ENCODE assay signal across 1 cellular context in the genomic region with DNA sequence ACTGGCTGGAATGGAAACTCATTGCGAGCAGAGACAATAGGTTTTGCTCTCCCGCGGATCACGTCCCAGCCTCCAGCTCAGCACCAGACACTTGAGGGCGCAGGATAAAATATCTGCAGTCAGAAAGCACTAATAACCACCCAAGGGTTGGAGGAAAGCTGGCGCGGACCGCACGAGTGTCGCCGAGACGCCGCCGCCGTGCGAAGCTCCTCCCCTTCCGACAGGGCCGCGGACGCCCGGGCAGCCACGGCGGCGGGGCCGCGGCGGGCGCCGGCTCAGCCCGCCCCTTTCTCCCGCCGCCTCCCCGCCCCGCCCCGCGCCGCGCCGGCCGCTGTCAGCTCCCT.
TF ChIP-seq lines count a peak whose summit lies in the region.

A gene with protein sequence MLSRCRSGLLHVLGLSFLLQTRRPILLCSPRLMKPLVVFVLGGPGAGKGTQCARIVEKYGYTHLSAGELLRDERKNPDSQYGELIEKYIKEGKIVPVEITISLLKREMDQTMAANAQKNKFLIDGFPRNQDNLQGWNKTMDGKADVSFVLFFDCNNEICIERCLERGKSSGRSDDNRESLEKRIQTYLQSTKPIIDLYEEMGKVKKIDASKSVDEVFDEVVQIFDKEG (plus strand): TSS at position 213 of the 344 bp plus-strand sequence. CDS start 156 bp downstream, outside the sequence.

TF ChIP-seq in HepG2, 621 proteins besides CTCF, POLR2A, EP300 and RAD21 (continued from another document and continues in another):
- TF ChIP-seq SP4 (CRISPR knock-in tag; IDR thresholded peaks at IDR 0.05), result peak; percentile 44; the same call in 1 of the 2 replicates
- peak; percentile 33; the same call in 1 of the 2 replicates for TF ChIP-seq DMAP1 (CRISPR knock-in tag; IDR thresholded peaks at IDR 0.05)
- TF ChIP-seq, protein P1, sequence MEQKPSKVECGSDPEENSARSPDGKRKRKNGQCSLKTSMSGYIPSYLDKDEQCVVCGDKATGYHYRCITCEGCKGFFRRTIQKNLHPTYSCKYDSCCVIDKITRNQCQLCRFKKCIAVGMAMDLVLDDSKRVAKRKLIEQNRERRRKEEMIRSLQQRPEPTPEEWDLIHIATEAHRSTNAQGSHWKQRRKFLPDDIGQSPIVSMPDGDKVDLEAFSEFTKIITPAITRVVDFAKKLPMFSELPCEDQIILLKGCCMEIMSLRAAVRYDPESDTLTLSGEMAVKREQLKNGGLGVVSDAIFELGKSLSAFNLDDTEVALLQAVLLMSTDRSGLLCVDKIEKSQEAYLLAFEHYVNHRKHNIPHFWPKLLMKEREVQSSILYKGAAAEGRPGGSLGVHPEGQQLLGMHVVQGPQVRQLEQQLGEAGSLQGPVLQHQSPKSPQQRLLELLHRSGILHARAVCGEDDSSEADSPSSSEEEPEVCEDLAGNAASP (CRISPR knock-in tag; IDR thresholded peaks at IDR 0.05; ENCODE audit: borderline replicate concordance), result no peak
- TF ChIP-seq, protein P2, sequence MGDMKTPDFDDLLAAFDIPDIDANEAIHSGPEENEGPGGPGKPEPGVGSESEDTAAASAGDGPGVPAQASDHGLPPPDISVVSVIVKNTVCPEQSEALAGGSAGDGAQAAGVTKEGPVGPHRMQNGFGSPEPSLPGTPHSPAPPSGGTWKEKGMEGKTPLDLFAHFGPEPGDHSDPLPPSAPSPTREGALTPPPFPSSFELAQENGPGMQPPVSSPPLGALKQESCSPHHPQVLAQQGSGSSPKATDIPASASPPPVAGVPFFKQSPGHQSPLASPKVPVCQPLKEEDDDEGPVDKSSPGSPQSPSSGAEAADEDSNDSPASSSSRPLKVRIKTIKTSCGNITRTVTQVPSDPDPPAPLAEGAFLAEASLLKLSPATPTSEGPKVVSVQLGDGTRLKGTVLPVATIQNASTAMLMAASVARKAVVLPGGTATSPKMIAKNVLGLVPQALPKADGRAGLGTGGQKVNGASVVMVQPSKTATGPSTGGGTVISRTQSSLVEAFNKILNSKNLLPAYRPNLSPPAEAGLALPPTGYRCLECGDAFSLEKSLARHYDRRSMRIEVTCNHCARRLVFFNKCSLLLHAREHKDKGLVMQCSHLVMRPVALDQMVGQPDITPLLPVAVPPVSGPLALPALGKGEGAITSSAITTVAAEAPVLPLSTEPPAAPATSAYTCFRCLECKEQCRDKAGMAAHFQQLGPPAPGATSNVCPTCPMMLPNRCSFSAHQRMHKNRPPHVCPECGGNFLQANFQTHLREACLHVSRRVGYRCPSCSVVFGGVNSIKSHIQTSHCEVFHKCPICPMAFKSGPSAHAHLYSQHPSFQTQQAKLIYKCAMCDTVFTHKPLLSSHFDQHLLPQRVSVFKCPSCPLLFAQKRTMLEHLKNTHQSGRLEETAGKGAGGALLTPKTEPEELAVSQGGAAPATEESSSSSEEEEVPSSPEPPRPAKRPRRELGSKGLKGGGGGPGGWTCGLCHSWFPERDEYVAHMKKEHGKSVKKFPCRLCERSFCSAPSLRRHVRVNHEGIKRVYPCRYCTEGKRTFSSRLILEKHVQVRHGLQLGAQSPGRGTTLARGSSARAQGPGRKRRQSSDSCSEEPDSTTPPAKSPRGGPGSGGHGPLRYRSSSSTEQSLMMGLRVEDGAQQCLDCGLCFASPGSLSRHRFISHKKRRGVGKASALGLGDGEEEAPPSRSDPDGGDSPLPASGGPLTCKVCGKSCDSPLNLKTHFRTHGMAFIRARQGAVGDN (CRISPR knock-in tag; IDR thresholded peaks at IDR 0.05), result 0 out of 2 replicates have a peak, but pooled peaks have one; percentile 8
- peak; percentile 57; the same call in 1 of the 2 replicates for TF ChIP-seq ZNF619 (CRISPR knock-in tag; IDR thresholded peaks at IDR 0.05)
- TF ChIP-seq ZBED4 (CRISPR knock-in tag; IDR thresholded peaks at IDR 0.05; ENCODE audit: borderline replicate concordance), result no peak; the same call in 1 of the 2 replicates
- no peak for TF ChIP-seq ZNF891 (CRISPR knock-in tag; IDR thresholded peaks at IDR 0.05)
- TF ChIP-seq SNAI1 (CRISPR knock-in tag; IDR thresholded peaks at IDR 0.05; ENCODE audit: borderline replicate concordance), result no peak
- TF ChIP-seq MEF2D (CRISPR knock-in tag; IDR thresholded peaks at IDR 0.05), result no peak
- TF ChIP-seq ZSCAN21 (CRISPR knock-in tag; IDR thresholded peaks at IDR 0.05; ENCODE audit: borderline replicate concordance), result no peak
- 0 out of 2 replicates have a peak, but pooled peaks have one; percentile 48 for TF ChIP-seq ZNF644 (CRISPR knock-in tag; IDR thresholded peaks at IDR 0.05; ENCODE audit: low read depth)
- no peak for TF ChIP-seq MTF2 (CRISPR knock-in tag; IDR thresholded peaks at IDR 0.05; ENCODE audit: borderline replicate concordance)
- 0 out of 2 replicates have a peak, but pooled peaks have one; percentile 5 for TF ChIP-seq BRD4 (CRISPR knock-in tag; IDR thresholded peaks at IDR 0.05)
- 0 out of 2 replicates have a peak, but pooled peaks have one; percentile 47 for TF ChIP-seq GATAD2A (CRISPR knock-in tag; IDR thresholded peaks at IDR 0.05)
- peak; percentile 59; the same call in 1 of the 2 replicates for TF ChIP-seq SIN3A (IDR thresholded peaks at IDR 0.05; ENCODE audit: borderline replicate concordance, low read depth, low read length)
- TF ChIP-seq KAT7 (CRISPR knock-in tag; IDR thresholded peaks at IDR 0.05; ENCODE audit: borderline replicate concordance), result no peak; the same call in 1 of the 2 replicates
- TF ChIP-seq ZNF350 (CRISPR knock-in tag; IDR thresholded peaks at IDR 0.05; ENCODE audit: borderline replicate concordance, low read depth), result 0 out of 2 replicates have a peak, but pooled peaks have one; percentile 67
- no peak for TF ChIP-seq TSC22D2 (CRISPR knock-in tag; IDR thresholded peaks at IDR 0.05; ENCODE audit: borderline replicate concordance)
- no peak for TF ChIP-seq ZNF609 (CRISPR knock-in tag; IDR thresholded peaks at IDR 0.05; ENCODE audit: borderline replicate concordance)
- TF ChIP-seq, protein P3, sequence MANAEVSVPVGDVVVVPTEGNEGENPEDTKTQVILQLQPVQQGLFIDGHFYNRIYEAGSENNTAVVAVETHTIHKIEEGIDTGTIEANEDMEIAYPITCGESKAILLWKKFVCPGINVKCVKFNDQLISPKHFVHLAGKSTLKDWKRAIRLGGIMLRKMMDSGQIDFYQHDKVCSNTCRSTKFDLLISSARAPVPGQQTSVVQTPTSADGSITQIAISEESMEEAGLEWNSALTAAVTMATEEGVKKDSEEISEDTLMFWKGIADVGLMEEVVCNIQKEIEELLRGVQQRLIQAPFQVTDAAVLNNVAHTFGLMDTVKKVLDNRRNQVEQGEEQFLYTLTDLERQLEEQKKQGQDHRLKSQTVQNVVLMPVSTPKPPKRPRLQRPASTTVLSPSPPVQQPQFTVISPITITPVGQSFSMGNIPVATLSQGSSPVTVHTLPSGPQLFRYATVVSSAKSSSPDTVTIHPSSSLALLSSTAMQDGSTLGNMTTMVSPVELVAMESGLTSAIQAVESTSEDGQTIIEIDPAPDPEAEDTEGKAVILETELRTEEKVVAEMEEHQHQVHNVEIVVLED (CRISPR knock-in tag; IDR thresholded peaks at IDR 0.05; ENCODE audit: borderline replicate concordance), result 0 out of 2 replicates have a peak, but pooled peaks have one; percentile 33
- peak; percentile 77 for TF ChIP-seq KDM2A (CRISPR knock-in tag; IDR thresholded peaks at IDR 0.05; ENCODE audit: borderline replicate concordance, low read depth)
- peak; percentile 12 for TF ChIP-seq SKI (IDR thresholded peaks at IDR 0.05; ENCODE audit: partially characterized antibody)
- no peak for TF ChIP-seq ZNF33B (CRISPR knock-in tag; IDR thresholded peaks at IDR 0.05)
- no peak for TF ChIP-seq NFE2 (CRISPR knock-in tag; IDR thresholded peaks at IDR 0.05)
- no peak; the same call in 1 of the 2 replicates for TF ChIP-seq FLYWCH1 (CRISPR knock-in tag; IDR thresholded peaks at IDR 0.05)
- peak; percentile 53 for TF ChIP-seq TBX2 (CRISPR knock-in tag; IDR thresholded peaks at IDR 0.05; ENCODE audit: borderline replicate concordance)
- peak; percentile 71; the same call in 1 of the 2 replicates for TF ChIP-seq ZC3H13 (CRISPR knock-in tag; IDR thresholded peaks at IDR 0.05)
- 0 out of 2 replicates have a peak, but pooled peaks have one; percentile 7 for TF ChIP-seq KLF11 (CRISPR knock-in tag; IDR thresholded peaks at IDR 0.05)
- 0 out of 2 replicates have a peak, but pooled peaks have one; percentile 41 for TF ChIP-seq ZNF878 (CRISPR knock-in tag; IDR thresholded peaks at IDR 0.05)
- 0 out of 2 replicates have a peak, but pooled peaks have one; percentile 26 for TF ChIP-seq KLF15 (CRISPR knock-in tag; IDR thresholded peaks at IDR 0.05; ENCODE audit: borderline replicate concordance)
- TF ChIP-seq ZFP36L1 (CRISPR knock-in tag; IDR thresholded peaks at IDR 0.05), result no peak
- no peak for TF ChIP-seq TOE1 (CRISPR knock-in tag; IDR thresholded peaks at IDR 0.05)
- peak; percentile 50; the same call in 1 of the 2 replicates for TF ChIP-seq YEATS4 (CRISPR knock-in tag; IDR thresholded peaks at IDR 0.05; ENCODE audit: borderline replicate concordance)
- TF ChIP-seq ARHGAP35 (CRISPR knock-in tag; IDR thresholded peaks at IDR 0.05; ENCODE audit: borderline replicate concordance), result no peak
- TF ChIP-seq SYNCRIP (IDR thresholded peaks at IDR 0.05; ENCODE audit: insufficient read depth, low read depth, low read length), result no peak
- no peak for TF ChIP-seq DPF2 (CRISPR knock-in tag; IDR thresholded peaks at IDR 0.05; ENCODE audit: borderline replicate concordance, low read depth)
- TF ChIP-seq ZNF639 (CRISPR knock-in tag; conservative IDR thresholded peaks at IDR 0.05), result 0 out of 2 replicates have a peak, but pooled peaks have one; percentile 46
